In genomic region chr13:33205224-33205623, GRCh38 we compare ENCODE assay signal across 15 cellular contexts.
A peak's percentile ranks its signal among the peaks of the same experiment; 100 is the strongest.
DNase-seq lines count a peak whose midpoint lies in the region; ATAC-seq, FAIRE-seq and TF ChIP-seq lines count a peak whose summit lies in the region.
"Had no signal": no experiment of that assay in that cellular context is flagged by ENCODE, and none has a peak within 500 bp of the region (broad histone marks: within the 10 kb centered on the region; RNA-seq: fewer than 3 reads in every experiment).

No MANE protein-coding gene starts in this region.

- peak overlapping the region; percentile 53 for H3K9ac ChIP-seq in endothelial cell of umbilical vein (replicated peaks; ENCODE audit: extremely low read depth, insufficient read depth, low read length)

- H2AFZ ChIP-seq in endothelial cell of umbilical vein (ENCODE audit: low read depth, low read length), result no peak overlapping the region

- H3K4me3 ChIP-seq in right cardiac atrium (ENCODE audit: low read length) (peak overlapping the region; percentile 54), endothelial cell of umbilical vein (replicated peaks in 1 of 3; ENCODE audit: insufficient read depth in 1 of 3, low read depth in 1 of 3, low read length in 3 of 3) (peak overlapping the region in 1 of 3 experiments; percentile 7), aorta (ENCODE audit: low read length in 2 of 2) (peak overlapping the region; percentile 97 to 100)
- H3K4me3 ChIP-seq: SJCRH30 had no signal

- dilution Hi-C loops in endothelial cell of umbilical vein (cut with MboI; ENCODE audit: extremely low pct_ligation_motif_present, low sequenced_read_pairs), result no loop called here

- H3K27me3 ChIP-seq in right cardiac atrium (ENCODE audit: control insufficient read depth, insufficient read depth) (no peaks in the 10 kb centered on the region), endothelial cell of umbilical vein (ENCODE audit: control insufficient read depth in 2 of 2, insufficient read depth in 2 of 2, low read length in 2 of 2) (no peaks in the 10 kb centered on the region), aorta (ENCODE audit: control insufficient read depth in 1 of 2, insufficient read depth in 2 of 2, low read length in 1 of 2) (no peaks in the 10 kb centered on the region)
- H3K27me3 ChIP-seq: SJCRH30 had no signal

- POLR2A ChIA-PET in endothelial cell of umbilical vein (lab: Charles Lee), result interaction anchor here (1.0 kb wide), 1 partner anchor 12 kb away, joined by 3 read pairs; no protein-coding TSS in a partner anchor

- WGBS in right cardiac atrium, result 27% methylated on average over 4 of the region's 4 CpGs
- whole genome bisulfite sequencing in aorta, 2 donors, result 1 to 6% methylated on average over 4 of the region's 4 CpGs

- H3K36me3 Mint-ChIP-seq in progenitor cell of endocrine pancreas (ENCODE audit: insufficient read depth), result peaks cover 1% of the 10 kb centered on the region

- H3K79me2 ChIP-seq in endothelial cell of umbilical vein (ENCODE audit: control insufficient read depth, insufficient read depth, low read length), result peaks cover 94% of the 10 kb centered on the region

- H3K27ac ChIP-seq in right cardiac atrium (ENCODE audit: low read length) (no peak overlapping the region), endothelial cell of umbilical vein (ENCODE audit: insufficient read depth, low read depth, low read length) (peak overlapping the region; percentile 76), aorta (ENCODE audit: low read depth in 1 of 2, low read length in 2 of 2) (peak overlapping the region in 1 of 2 donors; percentile 83)
- H3K27ac ChIP-seq: SJCRH30 had no signal

- DNase-seq in right cardiac atrium, result no peak
- no peak for DNase-seq in cardiac septum (ENCODE audit: low spot score)
- DNase-seq in endothelial cell of umbilical vein (ENCODE audit: low read depth, low spot score), result peak; percentile 65
- no peak for DNase-seq in progenitor cell of endocrine pancreas (ENCODE audit: low spot score, unreplicated experiment)
- no peak for DNase-seq in aorta
- DNase-seq in stimulated activated CD4-positive, alpha-beta T cell treated with anti-CD3 and anti-CD28 coated beads, Interleukin-4, amount 100 ng/mL, for 24 hours, result no peak
- DNase-seq in NCI-H187 treated with DMSO at 0.1 percent for 48 hours (lab: John Stamatoyannopoulos, UW), result no peak
- DNase-seq: activated CD4-positive, alpha-beta T cell treated with anti-CD3 and anti-CD28 coated beads for 1 hour; activated gamma-delta T cell treated with Interleukin-2 at 50 U/mL for 16 hours; NCI-H1092 treated with DMSO at 0.1 percent for 48 hours; NCI-H774; stimulated activated naive CD4-positive, alpha-beta T cell treated with Interleukin-2 at 50 U/mL for 16 hours had no signal

- no peaks in the 10 kb centered on the region for H4K20me1 ChIP-seq in endothelial cell of umbilical vein (replicated peaks; ENCODE audit: control insufficient read depth, extremely low read depth, insufficient read depth, low read length)

- H3K4me1 Mint-ChIP-seq in progenitor cell of endocrine pancreas (ENCODE audit: low read depth), result peaks cover 33% of the 10 kb centered on the region

- no peaks in the 10 kb centered on the region for H3K36me3 ChIP-seq in endothelial cell of umbilical vein (ENCODE audit: control insufficient read depth in 2 of 2, extremely low read depth in 1 of 2, insufficient read depth in 2 of 2, low read length in 2 of 2)
- H3K36me3 ChIP-seq in aorta (ENCODE audit: control insufficient read depth in 1 of 2, insufficient read depth in 2 of 2, low read length in 1 of 2), result no peaks in the 10 kb centered on the region

- peak overlapping the region; percentile 68 for H3K4me3 Mint-ChIP-seq in progenitor cell of endocrine pancreas (ENCODE audit: low read depth)
- H3K4me3 Mint-ChIP-seq: neural crest cell had no signal

- peak overlapping the region; percentile 75 for H3K4me2 ChIP-seq in endothelial cell of umbilical vein (ENCODE audit: insufficient read depth, low read length)

- intact Hi-C loops in right cardiac atrium (cut with DNase I), result no loop called here
- intact Hi-C loops in cardiac septum (cut with DNase I), result no loop called here
- intact Hi-C loops in endothelial cell of umbilical vein (cut with micrococcal nuclease), result loop anchor here (1.0 to 10.0 kb wide), 5 partner anchors 18 to 1740 kb away; partner anchors contain the start of gene NBEA
- intact Hi-C loops in aorta (cut with DNase I), result loop anchor here in 1 of 2 donors (10.0 kb wide), 1 partner anchor 90 kb away; no protein-coding TSS in a partner anchor

- H3K27ac Mint-ChIP-seq in progenitor cell of endocrine pancreas, result peak overlapping the region; percentile 65

- peaks cover 3% of the 10 kb centered on the region for H3K27me3 Mint-ChIP-seq in progenitor cell of endocrine pancreas

- no peak for TF ChIP-seq POLR2A in endothelial cell of umbilical vein (IDR thresholded peaks at IDR 0.05; ENCODE audit: low read depth, low read length)

- TF ChIP-seq CTCF in endothelial cell of umbilical vein (IDR thresholded peaks at IDR 0.05; ENCODE audit: extremely low read depth in 1 of 2, insufficient read depth in 1 of 2, low read depth in 1 of 2, low read length in 2 of 2) (no peak), progenitor cell of endocrine pancreas (IDR thresholded peaks at IDR 0.05; ENCODE audit: unreplicated experiment) (no peak)

- FAIRE-seq in endothelial cell of umbilical vein (lab: Jason Lieb, UNC), result peak; percentile 47

- no peaks in the 10 kb centered on the region for H3K9me3 ChIP-seq in right cardiac atrium (ENCODE audit: control insufficient read depth, low read length)
- no peaks in the 10 kb centered on the region for H3K9me3 ChIP-seq in endothelial cell of umbilical vein (replicated peaks; ENCODE audit: control insufficient read depth, insufficient read depth, low read length)
- no peaks in the 10 kb centered on the region for H3K9me3 ChIP-seq in aorta (ENCODE audit: control insufficient read depth, low read length)
- H3K9me3 ChIP-seq: SJCRH30 had no signal

- no peak for ATAC-seq in right cardiac atrium
- no peak for ATAC-seq in aorta (ENCODE audit: low FRiP score)
- no peak for ATAC-seq in HG03432 (IDR thresholded peaks at IDR 0.05; ENCODE audit: unreplicated experiment)

- no peaks in the 10 kb centered on the region for H3K9me1 ChIP-seq in endothelial cell of umbilical vein (replicated peaks; ENCODE audit: control insufficient read depth, extremely low read depth, insufficient read depth, low read length)

- peaks cover 27% of the 10 kb centered on the region for H3K4me1 ChIP-seq in right cardiac atrium (ENCODE audit: control insufficient read depth, insufficient read depth, low read length)
- peaks cover 54% of the 10 kb centered on the region for H3K4me1 ChIP-seq in endothelial cell of umbilical vein (ENCODE audit: control insufficient read depth, extremely low read depth, insufficient read depth, low read length)
- peaks cover 6 to 8% of the 10 kb centered on the region in 2 donors for H3K4me1 ChIP-seq in aorta (ENCODE audit: control insufficient read depth in 1 of 2, insufficient read depth in 2 of 2, low read length in 2 of 2)

- CTCF ChIA-PET in endothelial cell of umbilical vein (lab: Charles Lee), result interaction anchor here (0.7 to 3.4 kb wide), 7 partner anchors 9 to 619 kb away, joined by 3 to 23 read pairs (median 4); no protein-coding TSS in a partner anchor

- peaks cover 4% of the 10 kb centered on the region for H3K9me3 Mint-ChIP-seq in progenitor cell of endocrine pancreas (ENCODE audit: low read depth)
- H3K9me3 Mint-ChIP-seq: neural crest cell had no signal

- BruUV-seq in endothelial cell of umbilical vein (replicated peaks; lab: Mats Ljungman, UMichigan), result no TSS peak

TF ChIP-seq in endothelial cell of umbilical vein, 7 proteins besides CTCF, POLR2A, EP300 and RAD21:
- no peak for TF ChIP-seq EZH2 (IDR thresholded peaks at IDR 0.05; ENCODE audit: borderline replicate concordance, low read depth, low read length, severe bottlenecking)
- no peak for TF ChIP-seq JUN (IDR thresholded peaks at IDR 0.05; ENCODE audit: borderline replicate concordance, insufficient read depth, insufficient read length, low read depth)
- no peak for TF ChIP-seq FOS (IDR thresholded peaks at IDR 0.05; ENCODE audit: borderline replicate concordance, insufficient read depth, low read length)
- TF ChIP-seq MYC (IDR thresholded peaks at IDR 0.05; ENCODE audit: low read depth, low read length), result no peak
- TF ChIP-seq MAX (IDR thresholded peaks at IDR 0.05; ENCODE audit: insufficient read depth, insufficient read length), result no peak
- no peak for TF ChIP-seq POLR2AphosphoS5 (IDR thresholded peaks at IDR 0.05; ENCODE audit: insufficient read depth, low read depth, low read length)
- no peak for TF ChIP-seq GATA2 (IDR thresholded peaks at IDR 0.05; ENCODE audit: insufficient read depth, insufficient read length, low read depth, low read length)
